Comparison of ENCODE assay signal across 1 cellular context in the genomic region with DNA sequence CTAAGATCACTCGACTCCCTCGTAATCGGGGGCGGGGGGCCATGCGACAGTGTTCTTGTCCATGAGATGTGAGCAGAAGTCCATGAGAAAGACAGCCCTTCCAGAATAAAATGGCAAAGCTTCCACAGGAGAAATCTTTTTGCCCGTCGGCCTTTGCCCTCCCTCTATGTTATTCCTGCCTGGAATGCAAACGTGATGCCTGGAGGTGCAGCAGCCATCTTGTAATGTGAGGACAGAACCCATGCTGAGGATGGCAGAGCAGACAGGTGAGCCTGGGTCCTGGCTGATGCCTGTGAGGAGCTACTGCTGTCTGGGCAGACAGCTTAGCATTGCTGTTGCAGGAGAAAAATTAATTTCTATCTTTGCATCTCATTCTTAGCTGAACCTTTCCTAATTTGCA.
TF ChIP-seq lines count a peak whose summit lies in the region.

No MANE protein-coding gene starts in this region.

TF ChIP-seq in H1, 55 proteins besides CTCF, POLR2A, EP300 and RAD21:
- TF ChIP-seq SIX5 (IDR thresholded peaks at IDR 0.05; ENCODE audit: low read depth, low read length) (no peak), KDM1A (IDR thresholded peaks at IDR 0.05; ENCODE audit: borderline replicate concordance, low read length) (peak; percentile 79; the same call in 1 of the 2 replicates)
